8 cellular contexts compared by ENCODE assay signal in genomic region chr14:55102141-55102547, GRCh38. TPM values are rescaled to one million over a fixed set of nuclear protein-coding genes. Genes with fewer than 3 reads are reported as not detected.
DNase-seq lines count a peak whose midpoint lies in the region; ATAC-seq and TF ChIP-seq lines count a peak whose summit lies in the region.

No MANE protein-coding gene starts in this region.

- TF ChIP-seq EP300 in Ishikawa (IDR thresholded peaks at IDR 0.05; ENCODE audit: borderline replicate concordance): peak; percentile 76

- peak; percentile 19; the same call in 1 of the 2 replicates for TF ChIP-seq RAD21 in Ishikawa (IDR thresholded peaks at IDR 0.05; ENCODE audit: low read depth)

- DNase-seq in GM04504 (ENCODE audit: low read depth) (peak; percentile 99), RPMI8226 (peak; percentile 82), amygdala (lab: John Stamatoyannopoulos, UW) (peak in 50 of 56 donors; percentile 8 to 84 (median 49)), hepatic stellate cell (ENCODE audit: low spot score) (peak; percentile 53), renal cortical epithelial cell (ENCODE audit: low read depth) (peak; percentile 98), NCI-H1436 (lab: John Stamatoyannopoulos, UW) (no peak)

- ATAC-seq in GM21723 (IDR thresholded peaks at IDR 0.05; ENCODE audit: unreplicated experiment): peak; percentile 70

TF ChIP-seq in Ishikawa, 13 proteins besides CTCF, POLR2A, EP300 and RAD21:
- TF ChIP-seq FOXM1 (IDR thresholded peaks at IDR 0.05; ENCODE audit: borderline replicate concordance, low read depth) (peak; percentile 68; the same call in 1 of the 2 replicates), USF1 (IDR thresholded peaks at IDR 0.05) (no peak), CEBPB (IDR thresholded peaks at IDR 0.05) (peak; percentile 61), TEAD4 (IDR thresholded peaks at IDR 0.05) (peak; percentile 63), TCF12 (IDR thresholded peaks at IDR 0.05; ENCODE audit: low read depth) (peak; percentile 78), NFIC (IDR thresholded peaks at IDR 0.05) (peak; percentile 93), TAF1 (IDR thresholded peaks at IDR 0.05; ENCODE audit: low read depth) (no peak), YY1 (IDR thresholded peaks at IDR 0.05; ENCODE audit: low read depth) (0 out of 2 replicates have a peak, but pooled peaks have one; percentile 41), MAX (IDR thresholded peaks at IDR 0.05) (peak; percentile 55; the same call in 1 of the 2 replicates), REST (IDR thresholded peaks at IDR 0.05; ENCODE audit: low read depth) (no peak)
TF ChIP-seq in Ishikawa: peak in this region for 7.

RNA-seq across cellular contexts. Expression of gene LGALS3, which starts 26.9 kb away (rescaled TPM):
- 114 and 178 TPM in 2 replicates for total RNA-seq in renal cortical epithelial cell

RNA-seq across cellular contexts. Expression of gene MAPK1IP1L, which starts 50.7 kb away (rescaled TPM):
- total RNA-seq in renal cortical epithelial cell: 25.0 and 39.3 TPM in 2 replicates
